Comparison of ENCODE assay signal across 34 cellular contexts in the genomic region with DNA sequence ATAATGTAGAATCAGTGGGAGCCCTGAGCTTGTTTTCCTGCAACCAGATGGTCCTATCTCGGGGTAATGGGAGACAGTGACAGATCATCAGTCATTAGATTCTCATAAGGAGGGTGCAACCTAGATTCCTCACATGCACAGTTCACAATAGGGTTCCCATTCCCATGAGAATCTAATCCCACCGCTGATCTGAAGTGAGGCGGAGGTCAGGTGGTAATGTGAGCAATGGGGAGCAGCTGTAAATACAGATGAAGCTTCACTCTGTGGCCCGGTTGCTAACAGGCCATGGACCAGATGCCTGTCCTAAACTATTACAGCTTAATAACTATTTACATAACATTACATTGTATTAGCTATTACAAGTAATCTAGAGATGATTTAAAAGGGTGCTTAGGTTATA. TPM values are rescaled to one million over a fixed set of nuclear protein-coding genes. Genes with fewer than 3 reads are reported as not detected.
"Had no signal": no experiment of that assay in that cellular context is flagged by ENCODE, and none has a peak within 500 bp of the region (broad histone marks: within the 10 kb centered on the region; RNA-seq: fewer than 3 reads in every experiment).

No MANE protein-coding gene starts in this region.

- H3K27me3 Mint-ChIP-seq: activated CD4-positive, alpha-beta memory T cell treated with anti-CD3 and anti-CD28 coated beads for 36 hours; activated CD4-positive, alpha-beta T cell treated with anti-CD3 and anti-CD28 coated beads for 36 hours; activated CD4-positive, alpha-beta T cell treated with anti-CD3 and anti-CD28 coated beads, Interleukin-2, amount 10 ng/mL, durations not matched to agents 24 days and 14 days; activated CD8-positive, alpha-beta memory T cell treated with anti-CD3 and anti-CD28 coated beads, Interleukin-2, amount 10 ng/mL, durations not matched to agents 7 days and 5 days; activated naive CD4-positive, alpha-beta T cell treated with anti-CD3 and anti-CD28 coated beads, Interleukin-2, amount 50 U/mL, for 24 hours; activated naive CD8-positive, alpha-beta T cell treated with anti-CD3 and anti-CD28 coated beads for 36 hours; activated naive CD8-positive, alpha-beta T cell treated with anti-CD3 and anti-CD28 coated beads, Interleukin-2, amount 50 U/mL, for 24 hours; effector memory CD8-positive, alpha-beta T cell had no signal

- H3K36me3 ChIP-seq: adrenal gland, gastrocnemius medialis, heart left ventricle had no signal

- H3K4me3 ChIP-seq: adrenal gland, body of pancreas, esophagus muscularis mucosa, gastrocnemius medialis, heart left ventricle had no signal

- H3K9me3 ChIP-seq: adrenal gland, body of pancreas, esophagus muscularis mucosa, gastrocnemius medialis, heart left ventricle had no signal

- H3K36me3 Mint-ChIP-seq: activated CD4-positive, alpha-beta memory T cell treated with anti-CD3 and anti-CD28 coated beads for 36 hours had no signal

- H3K4me3 Mint-ChIP-seq: activated CD4-positive, alpha-beta memory T cell treated with anti-CD3 and anti-CD28 coated beads for 36 hours; activated CD4-positive, alpha-beta T cell treated with anti-CD3 and anti-CD28 coated beads for 36 hours; activated CD4-positive, alpha-beta T cell treated with anti-CD3 and anti-CD28 coated beads, Interleukin-2, amount 10 ng/mL, durations not matched to agents 24 days and 14 days; activated CD8-positive, alpha-beta memory T cell treated with anti-CD3 and anti-CD28 coated beads, Interleukin-2, amount 10 ng/mL, durations not matched to agents 7 days and 5 days; activated CD8-positive, alpha-beta T cell treated with anti-CD3 and anti-CD28 coated beads, Interleukin-2, amount 10 ng/mL, durations not matched to agents 7 days and 5 days; activated naive CD4-positive, alpha-beta T cell treated with anti-CD3 and anti-CD28 coated beads for 36 hours; activated naive CD4-positive, alpha-beta T cell treated with anti-CD3 and anti-CD28 coated beads, Interleukin-2, amount 50 U/mL, for 24 hours; activated naive CD8-positive, alpha-beta T cell treated with anti-CD3 and anti-CD28 coated beads for 36 hours; activated naive CD8-positive, alpha-beta T cell treated with anti-CD3 and anti-CD28 coated beads, Interleukin-2, amount 50 U/mL, for 24 hours; activated T-helper 1 cell treated with anti-CD3 and anti-CD28 coated beads, Interleukin-12 subunit alpha, Interleukin-12 subunit beta, Interleukin-2, Interleukin-4 antibody, amounts not matched to agents 30 ng/mL and 10 ng/mL and 1 ng/mL, durations not matched to agents 14 hours and 24 hours and 36 hours; effector memory CD8-positive, alpha-beta T cell had no signal

- H3K4me1 ChIP-seq: body of pancreas, foreskin keratinocyte had no signal

- H3K9me3 Mint-ChIP-seq: activated CD4-positive, alpha-beta memory T cell treated with anti-CD3 and anti-CD28 coated beads for 36 hours; activated CD4-positive, alpha-beta T cell treated with anti-CD3 and anti-CD28 coated beads, Interleukin-2, amount 10 ng/mL, durations not matched to agents 24 days and 14 days; activated naive CD4-positive, alpha-beta T cell treated with anti-CD3 and anti-CD28 coated beads for 36 hours; activated naive CD4-positive, alpha-beta T cell treated with anti-CD3 and anti-CD28 coated beads, Interleukin-2, amount 50 U/mL, for 24 hours; activated naive CD8-positive, alpha-beta T cell treated with anti-CD3 and anti-CD28 coated beads, Interleukin-2, amount 50 U/mL, for 24 hours; activated T-helper 1 cell treated with anti-CD3 and anti-CD28 coated beads, Interleukin-12 subunit alpha, Interleukin-12 subunit beta, Interleukin-2, Interleukin-4 antibody, amounts not matched to agents 30 ng/mL and 10 ng/mL and 1 ng/mL, durations not matched to agents 14 hours and 24 hours and 36 hours; activated T-helper 2 cell treated with anti-CD3 and anti-CD28 coated beads, Interferon-gamma antibody, Interleukin-2, Interleukin-4, amounts not matched to agents 10 μg/mL and 5 μg/mL and 100 μg/mL, durations not matched to agents 14 hours and 24 hours and 36 hours; effector memory CD8-positive, alpha-beta T cell had no signal

- H3K27ac ChIP-seq: adrenal gland, body of pancreas, esophagus muscularis mucosa, foreskin keratinocyte, gastrocnemius medialis, heart left ventricle had no signal

- DNase-seq: activated CD4-positive, alpha-beta memory T cell treated with anti-CD3 and anti-CD28 coated beads for 36 hours; activated CD4-positive, alpha-beta T cell treated with anti-CD3 and anti-CD28 coated beads for 36 hours; activated CD4-positive, alpha-beta T cell treated with anti-CD3 and anti-CD28 coated beads, Interleukin-2, amount 10 ng/mL, durations not matched to agents 24 days and 14 days; activated CD4-positive, CD25-positive, alpha-beta regulatory T cell; activated CD4-positive, CD25-positive, alpha-beta regulatory T cell treated with anti-CD3 and anti-CD28 coated beads, Interleukin-2, amount 50 U/mL, for 72 hours; activated CD8-positive, alpha-beta memory T cell treated with anti-CD3 and anti-CD28 coated beads, Interleukin-2, amount 10 ng/mL, durations not matched to agents 7 days and 5 days; activated CD8-positive, alpha-beta memory T cell treated with anti-CD3 and anti-CD28 coated beads, Interleukin-2, amount 50 U/mL, for 4 hours; activated CD8-positive, alpha-beta T cell treated with anti-CD3 and anti-CD28 coated beads, Interleukin-2, amount 10 ng/mL, durations not matched to agents 7 days and 5 days; activated effector memory CD4-positive, alpha-beta T cell treated with anti-CD3 and anti-CD28 coated beads, Interleukin-2, amount 50 U/mL, for 16 hours; activated naive CD4-positive, alpha-beta T cell treated with anti-CD3 and anti-CD28 coated beads for 36 hours; activated naive CD8-positive, alpha-beta T cell treated with anti-CD3 and anti-CD28 coated beads for 36 hours; activated naive CD8-positive, alpha-beta T cell treated with anti-CD3 and anti-CD28 coated beads, Interleukin-2, amount 50 U/mL, for 24 hours; activated T-cell treated with anti-CD3 and anti-CD28 coated beads, Interleukin-2, amount 50 U/mL, for 1 hour; activated T-cell treated with anti-CD3 and anti-CD28 coated beads, Interleukin-2, amount 50 U/mL, for 48 hours; adrenal gland; amygdala; aorta; body of pancreas; caudate nucleus; cortex of kidney; dermis blood vessel endothelial cell; effector CD4-positive, alpha-beta T cell; effector memory CD8-positive, alpha-beta T cell; erythroblast; foreskin keratinocyte; gastrocnemius medialis; glutamatergic neuron; heart left ventricle; T-helper 2 cell had no signal

- H3K27ac Mint-ChIP-seq: activated CD4-positive, alpha-beta memory T cell treated with anti-CD3 and anti-CD28 coated beads for 36 hours; activated CD4-positive, alpha-beta T cell treated with anti-CD3 and anti-CD28 coated beads for 36 hours; activated CD4-positive, alpha-beta T cell treated with anti-CD3 and anti-CD28 coated beads, Interleukin-2, amount 10 ng/mL, durations not matched to agents 24 days and 14 days; activated CD8-positive, alpha-beta memory T cell treated with anti-CD3 and anti-CD28 coated beads, Interleukin-2, amount 10 ng/mL, durations not matched to agents 7 days and 5 days; activated CD8-positive, alpha-beta T cell treated with anti-CD3 and anti-CD28 coated beads, Interleukin-2, amount 10 ng/mL, durations not matched to agents 7 days and 5 days; activated naive CD4-positive, alpha-beta T cell treated with anti-CD3 and anti-CD28 coated beads for 36 hours; activated naive CD4-positive, alpha-beta T cell treated with anti-CD3 and anti-CD28 coated beads, Interleukin-2, amount 50 U/mL, for 24 hours; activated naive CD8-positive, alpha-beta T cell treated with anti-CD3 and anti-CD28 coated beads for 36 hours; activated naive CD8-positive, alpha-beta T cell treated with anti-CD3 and anti-CD28 coated beads, Interleukin-2, amount 50 U/mL, for 24 hours; activated T-helper 1 cell treated with anti-CD3 and anti-CD28 coated beads, Interleukin-12 subunit alpha, Interleukin-12 subunit beta, Interleukin-2, Interleukin-4 antibody, amounts not matched to agents 30 ng/mL and 10 ng/mL and 1 ng/mL, durations not matched to agents 14 hours and 24 hours and 36 hours; activated T-helper 2 cell treated with anti-CD3 and anti-CD28 coated beads, Interferon-gamma antibody, Interleukin-2, Interleukin-4, amounts not matched to agents 10 μg/mL and 5 μg/mL and 100 μg/mL, durations not matched to agents 14 hours and 24 hours and 36 hours; effector memory CD8-positive, alpha-beta T cell had no signal

- H3K27me3 ChIP-seq: adrenal gland, body of pancreas, esophagus muscularis mucosa, foreskin keratinocyte, gastrocnemius medialis, heart left ventricle had no signal

- ATAC-seq: activated CD4-positive, alpha-beta T cell treated with anti-CD3 and anti-CD28 coated beads for 36 hours; activated CD8-positive, alpha-beta memory T cell treated with anti-CD3 and anti-CD28 coated beads, Interleukin-2, amount 10 ng/mL, durations not matched to agents 7 days and 5 days; activated CD8-positive, alpha-beta T cell treated with anti-CD3 and anti-CD28 coated beads, Interleukin-2, amount 10 ng/mL, durations not matched to agents 7 days and 5 days; activated naive CD8-positive, alpha-beta T cell treated with anti-CD3 and anti-CD28 coated beads, Interleukin-2, amount 50 U/mL, for 24 hours; body of pancreas; effector memory CD8-positive, alpha-beta T cell; foreskin keratinocyte; gastrocnemius medialis; heart left ventricle had no signal

RNA-seq across cellular contexts. Expression of gene C11orf52, which starts 35.4 kb away (rescaled TPM):
- total RNA-seq: activated CD4-positive, alpha-beta memory T cell treated with anti-CD3 and anti-CD28 coated beads for 36 hours; activated CD4-positive, alpha-beta T cell treated with anti-CD3 and anti-CD28 coated beads for 36 hours; activated CD4-positive, alpha-beta T cell treated with anti-CD3 and anti-CD28 coated beads, Interleukin-2, amount 10 ng/mL, durations not matched to agents 24 days and 14 days; activated CD8-positive, alpha-beta memory T cell treated with anti-CD3 and anti-CD28 coated beads for 36 hours; activated CD8-positive, alpha-beta memory T cell treated with anti-CD3 and anti-CD28 coated beads, Interleukin-2, amount 10 ng/mL, durations not matched to agents 7 days and 5 days; activated CD8-positive, alpha-beta T cell treated with anti-CD3 and anti-CD28 coated beads, Interleukin-2, amount 10 ng/mL, durations not matched to agents 7 days and 5 days; activated naive CD4-positive, alpha-beta T cell treated with anti-CD3 and anti-CD28 coated beads for 36 hours; activated naive CD8-positive, alpha-beta T cell treated with anti-CD3 and anti-CD28 coated beads for 36 hours; activated T-helper 1 cell treated with anti-CD3 and anti-CD28 coated beads, Interleukin-12 subunit alpha, Interleukin-12 subunit beta, Interleukin-2, Interleukin-4 antibody, amounts not matched to agents 30 ng/mL and 10 ng/mL and 1 ng/mL, durations not matched to agents 14 hours and 24 hours and 36 hours; activated T-helper 2 cell treated with anti-CD3 and anti-CD28 coated beads, Interferon-gamma antibody, Interleukin-2, Interleukin-4, amounts not matched to agents 10 μg/mL and 5 μg/mL and 100 μg/mL, durations not matched to agents 14 hours and 24 hours and 36 hours had no signal

RNA-seq across cellular contexts. Expression of gene HSPB2, which starts 41.6 kb away (rescaled TPM):
- total RNA-seq: activated CD4-positive, alpha-beta memory T cell treated with anti-CD3 and anti-CD28 coated beads for 36 hours; activated CD4-positive, alpha-beta T cell treated with anti-CD3 and anti-CD28 coated beads for 36 hours; activated CD4-positive, alpha-beta T cell treated with anti-CD3 and anti-CD28 coated beads, Interleukin-2, amount 10 ng/mL, durations not matched to agents 24 days and 14 days; activated CD8-positive, alpha-beta memory T cell treated with anti-CD3 and anti-CD28 coated beads for 36 hours; activated CD8-positive, alpha-beta memory T cell treated with anti-CD3 and anti-CD28 coated beads, Interleukin-2, amount 10 ng/mL, durations not matched to agents 7 days and 5 days; activated CD8-positive, alpha-beta T cell treated with anti-CD3 and anti-CD28 coated beads, Interleukin-2, amount 10 ng/mL, durations not matched to agents 7 days and 5 days; activated naive CD4-positive, alpha-beta T cell treated with anti-CD3 and anti-CD28 coated beads for 36 hours; activated naive CD8-positive, alpha-beta T cell treated with anti-CD3 and anti-CD28 coated beads for 36 hours; activated T-helper 1 cell treated with anti-CD3 and anti-CD28 coated beads, Interleukin-12 subunit alpha, Interleukin-12 subunit beta, Interleukin-2, Interleukin-4 antibody, amounts not matched to agents 30 ng/mL and 10 ng/mL and 1 ng/mL, durations not matched to agents 14 hours and 24 hours and 36 hours; activated T-helper 2 cell treated with anti-CD3 and anti-CD28 coated beads, Interferon-gamma antibody, Interleukin-2, Interleukin-4, amounts not matched to agents 10 μg/mL and 5 μg/mL and 100 μg/mL, durations not matched to agents 14 hours and 24 hours and 36 hours; body of pancreas; dermis blood vessel endothelial cell; foreskin keratinocyte had no signal

RNA-seq across cellular contexts. Expression of gene CRYAB, which starts 42.6 kb away (rescaled TPM):
- total RNA-seq: activated CD4-positive, alpha-beta memory T cell treated with anti-CD3 and anti-CD28 coated beads for 36 hours; activated CD4-positive, alpha-beta T cell treated with anti-CD3 and anti-CD28 coated beads for 36 hours; activated CD4-positive, alpha-beta T cell treated with anti-CD3 and anti-CD28 coated beads, Interleukin-2, amount 10 ng/mL, durations not matched to agents 24 days and 14 days; activated CD8-positive, alpha-beta memory T cell treated with anti-CD3 and anti-CD28 coated beads for 36 hours; activated CD8-positive, alpha-beta memory T cell treated with anti-CD3 and anti-CD28 coated beads, Interleukin-2, amount 10 ng/mL, durations not matched to agents 7 days and 5 days; activated CD8-positive, alpha-beta T cell treated with anti-CD3 and anti-CD28 coated beads, Interleukin-2, amount 10 ng/mL, durations not matched to agents 7 days and 5 days; activated naive CD4-positive, alpha-beta T cell treated with anti-CD3 and anti-CD28 coated beads for 36 hours; activated naive CD8-positive, alpha-beta T cell treated with anti-CD3 and anti-CD28 coated beads for 36 hours; activated T-helper 1 cell treated with anti-CD3 and anti-CD28 coated beads, Interleukin-12 subunit alpha, Interleukin-12 subunit beta, Interleukin-2, Interleukin-4 antibody, amounts not matched to agents 30 ng/mL and 10 ng/mL and 1 ng/mL, durations not matched to agents 14 hours and 24 hours and 36 hours; activated T-helper 2 cell treated with anti-CD3 and anti-CD28 coated beads, Interferon-gamma antibody, Interleukin-2, Interleukin-4, amounts not matched to agents 10 μg/mL and 5 μg/mL and 100 μg/mL, durations not matched to agents 14 hours and 24 hours and 36 hours had no signal
